Comparison of ENCODE assay signal across 8 cellular contexts in the genomic region with DNA sequence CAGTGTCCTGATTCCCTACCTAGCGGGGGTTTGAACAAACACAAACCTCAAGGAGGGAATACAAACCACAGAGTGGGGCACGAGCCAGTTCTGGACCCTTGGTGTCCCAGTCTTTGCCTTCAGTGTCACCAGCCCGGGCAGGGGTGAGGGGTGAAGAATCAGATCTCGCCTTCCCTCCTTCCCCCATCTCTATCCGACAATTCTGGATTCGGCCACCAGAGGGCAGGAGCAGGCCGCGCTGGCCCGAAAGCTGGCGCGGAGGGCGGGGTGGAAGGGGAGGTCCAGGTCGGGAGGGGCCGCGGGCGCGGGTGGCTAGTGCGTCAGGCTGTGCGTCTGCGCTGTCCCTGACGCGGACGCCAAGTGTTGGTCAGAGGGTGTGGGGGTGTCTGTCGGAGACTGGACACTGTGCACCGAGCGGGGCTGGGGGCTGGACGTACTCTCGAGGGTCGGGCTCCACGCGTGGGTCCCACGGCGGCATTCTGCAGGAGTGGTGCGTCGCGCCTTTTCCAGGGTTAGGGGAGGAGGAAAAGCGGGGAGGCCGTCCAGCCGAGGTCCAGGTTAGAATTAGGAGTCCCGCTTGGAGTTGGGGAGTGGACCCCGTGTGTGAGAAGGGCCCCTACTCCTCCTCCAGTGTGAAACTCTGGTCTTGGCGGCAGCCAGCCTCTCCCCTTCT. TPM values are rescaled to one million over a fixed set of nuclear protein-coding genes. Genes with fewer than 3 reads are reported as not detected.
DNase-seq lines count a peak whose midpoint lies in the region; ATAC-seq and TF ChIP-seq lines count a peak whose summit lies in the region.

No MANE protein-coding gene starts in this region.

- peaks cover 0 to 32% (median 21%) of the 10 kb centered on the region in 3 donors for H3K4me1 ChIP-seq in gastroesophageal sphincter
- H3K4me1 ChIP-seq in subcutaneous abdominal adipose tissue (ENCODE audit: control insufficient read depth in 5 of 5, insufficient read depth in 5 of 5, low read length in 5 of 5), result peaks cover 0 to 28% (median 21%) of the 10 kb centered on the region in 5 donors

- H3K27ac ChIP-seq in gastroesophageal sphincter (peak overlapping the region in 1 of 4 donors; percentile 24), subcutaneous abdominal adipose tissue (ENCODE audit: low read depth, low read length) (no peak overlapping the region)

- no peak overlapping the region for H3K9ac ChIP-seq in subcutaneous abdominal adipose tissue (ENCODE audit: low read length in 5 of 5)

- H3K4me3 ChIP-seq in gastroesophageal sphincter (peak overlapping the region in 1 of 2 donors; percentile 45), subcutaneous abdominal adipose tissue (ENCODE audit: low read depth in 1 of 5, low read length in 5 of 5) (peak overlapping the region; percentile 39 to 72 (median 49))

- ATAC-seq in GM18907 (IDR thresholded peaks at IDR 0.05; ENCODE audit: unreplicated experiment), result peak; percentile 59
- ATAC-seq in gastroesophageal sphincter, result peak; percentile 93

- WGBS in gastroesophageal sphincter (ENCODE audit: low coverage in 1 of 2), 2 donors, result 5% methylated on average over 16 of the region's 42 CpGs; no CpG with 5 or more reads in 1 of the 2 donors

- DNase-seq in A172 (ENCODE audit: low spot score), result peak; percentile 74
- peak; percentile 68 for DNase-seq in M059J (ENCODE audit: low read depth)
- DNase-seq in SHP77 (lab: John Stamatoyannopoulos, UW), result peak; percentile 89 to 92
- DNase-seq in activated naive CD4-positive, alpha-beta T cell (lab: John Stamatoyannopoulos, UW), result peak; percentile 42 to 67 (median 56)
- peak in 53 of 56 donors; percentile 19 to 90 (median 71) for DNase-seq in nucleus accumbens (lab: John Stamatoyannopoulos, UW)

- H3K27me3 ChIP-seq in gastroesophageal sphincter (peaks cover 98% of the 10 kb centered on the region), subcutaneous abdominal adipose tissue (ENCODE audit: control insufficient read depth in 5 of 5, insufficient read depth in 4 of 5, low read length in 5 of 5) (peaks cover 73 to 83% (median 74%) of the 10 kb centered on the region in 5 donors)

- no peak for TF ChIP-seq EP300 in gastroesophageal sphincter (IDR thresholded peaks at IDR 0.05)

- H3K9me3 ChIP-seq in gastroesophageal sphincter, result no peaks in the 10 kb centered on the region
- H3K9me3 ChIP-seq in subcutaneous abdominal adipose tissue (ENCODE audit: control insufficient read depth in 5 of 5, low read length in 5 of 5), result no peaks in the 10 kb centered on the region

- peak in 3 of 4 experiments; percentile 76 to 94 (median 88) for TF ChIP-seq CTCF in gastroesophageal sphincter (IDR thresholded peaks at IDR 0.05)

- TF ChIP-seq POLR2A in gastroesophageal sphincter (IDR thresholded peaks at IDR 0.05), result peak in 1 of 2 donors; percentile 11

- H3K36me3 ChIP-seq in gastroesophageal sphincter (no peaks in the 10 kb centered on the region), subcutaneous abdominal adipose tissue (ENCODE audit: control insufficient read depth in 5 of 5, insufficient read depth in 5 of 5, low read length in 5 of 5) (no peaks in the 10 kb centered on the region)

RNA-seq across cellular contexts. Expression of gene CRYBA2, which starts 2.9 kb away (rescaled TPM):
- not detected in 2 replicates for total RNA-seq in A172 (2014; rRNA removed; shearing (Covaris generic))
- 0.17 TPM in 1 of 2 replicates, not detected in the other for total RNA-seq in M059J (2014; rRNA removed; shearing (Covaris generic))
- not detected for total RNA-seq in gastroesophageal sphincter

RNA-seq across cellular contexts. Expression of gene FEV, which starts 11.1 kb away (rescaled TPM):
- total RNA-seq in A172 (2014; rRNA removed; shearing (Covaris generic)), result not detected in 2 replicates
- total RNA-seq in M059J (2014; rRNA removed; shearing (Covaris generic)), result not detected in 2 replicates
- not detected for total RNA-seq in gastroesophageal sphincter

RNA-seq across cellular contexts. Expression of gene CDK5R2, which starts 36.6 kb away (rescaled TPM):
- 0.03 and 0.57 TPM in 2 replicates for total RNA-seq in A172 (2014; rRNA removed; shearing (Covaris generic))
- 0.05 TPM in 1 of 2 replicates, not detected in the other for total RNA-seq in M059J (2014; rRNA removed; shearing (Covaris generic))
- total RNA-seq in gastroesophageal sphincter, result under 1 TPM in 2 of 4 donors, not detected in 2; 0.27 to 0.35 TPM

RNA-seq across cellular contexts. Expression of gene CFAP65, which starts 45.2 kb away (rescaled TPM):
- total RNA-seq in A172 (2014; rRNA removed; shearing (Covaris generic)), result 0.26 and 0.55 TPM in 2 replicates
- not detected in 2 replicates for total RNA-seq in M059J (2014; rRNA removed; shearing (Covaris generic))
- not detected for total RNA-seq in gastroesophageal sphincter
